Comparison of ENCODE assay signal across 2 cellular contexts in the genomic region with DNA sequence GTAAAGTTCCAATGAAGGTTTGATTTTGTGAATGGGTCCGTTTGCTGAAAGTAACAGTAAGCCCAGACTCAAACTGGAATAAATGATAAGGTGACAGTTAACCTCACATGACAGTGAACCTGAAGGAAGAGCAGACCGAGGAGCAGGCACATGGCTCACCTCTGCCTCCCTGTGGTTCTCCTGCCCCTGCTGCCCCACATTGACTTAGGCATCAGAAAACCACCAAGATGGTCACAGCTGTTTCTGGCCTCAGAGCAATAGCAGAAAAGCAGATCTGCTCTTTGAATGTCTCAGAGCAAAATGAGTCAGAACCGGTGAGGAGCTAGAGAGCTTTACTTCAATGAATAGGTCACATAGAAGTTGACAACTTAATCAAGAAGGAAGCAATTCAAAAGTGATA.
TF ChIP-seq lines count a peak whose summit lies in the region.

No MANE protein-coding gene starts in this region.

TF ChIP-seq in SK-N-SH, 30 proteins besides CTCF, POLR2A, EP300 and RAD21 (continued from another document):
- TF ChIP-seq FOXJ3 (CRISPR knock-in tag; IDR thresholded peaks at IDR 0.05) (no peak), USF1 (IDR thresholded peaks at IDR 0.05; ENCODE audit: borderline replicate concordance, low read depth) (no peak), JUND (IDR thresholded peaks at IDR 0.05) (no peak)

TF ChIP-seq in SK-N-SH treated with all-trans-retinoic acid at 6 μM for 48 hours, 23 proteins besides CTCF, POLR2A, EP300 and RAD21 (continued from another document):
- TF ChIP-seq, protein P1, sequence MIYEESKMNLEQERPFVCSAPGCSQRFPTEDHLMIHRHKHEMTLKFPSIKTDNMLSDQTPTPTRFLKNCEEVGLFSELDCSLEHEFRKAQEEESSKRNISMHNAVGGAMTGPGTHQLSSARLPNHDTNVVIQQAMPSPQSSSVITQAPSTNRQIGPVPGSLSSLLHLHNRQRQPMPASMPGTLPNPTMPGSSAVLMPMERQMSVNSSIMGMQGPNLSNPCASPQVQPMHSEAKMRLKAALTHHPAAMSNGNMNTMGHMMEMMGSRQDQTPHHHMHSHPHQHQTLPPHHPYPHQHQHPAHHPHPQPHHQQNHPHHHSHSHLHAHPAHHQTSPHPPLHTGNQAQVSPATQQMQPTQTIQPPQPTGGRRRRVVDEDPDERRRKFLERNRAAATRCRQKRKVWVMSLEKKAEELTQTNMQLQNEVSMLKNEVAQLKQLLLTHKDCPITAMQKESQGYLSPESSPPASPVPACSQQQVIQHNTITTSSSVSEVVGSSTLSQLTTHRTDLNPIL (CRISPR knock-in tag; IDR thresholded peaks at IDR 0.05; ENCODE audit: low read depth) = no peak
- no peak for TF ChIP-seq ISL1 (CRISPR knock-in tag; IDR thresholded peaks at IDR 0.05)
- no peak for TF ChIP-seq RARB (CRISPR knock-in tag; IDR thresholded peaks at IDR 0.05)
- no peak for TF ChIP-seq ESRRG (CRISPR knock-in tag; IDR thresholded peaks at IDR 0.05)
- TF ChIP-seq ARNTL (CRISPR knock-in tag; IDR thresholded peaks at IDR 0.05; ENCODE audit: borderline replicate concordance, low read depth) = no peak
- no peak for TF ChIP-seq ZNF8 (CRISPR knock-in tag; IDR thresholded peaks at IDR 0.05)
- TF ChIP-seq ZFP3 (CRISPR knock-in tag; IDR thresholded peaks at IDR 0.05) = no peak
- no peak for TF ChIP-seq TOX (CRISPR knock-in tag; IDR thresholded peaks at IDR 0.05; ENCODE audit: borderline replicate concordance)
- TF ChIP-seq CSDC2 (CRISPR knock-in tag; IDR thresholded peaks at IDR 0.05) = no peak
- no peak for TF ChIP-seq BACH2 (CRISPR knock-in tag; IDR thresholded peaks at IDR 0.05; ENCODE audit: borderline replicate concordance)
- TF ChIP-seq ZFP30 (CRISPR knock-in tag; IDR thresholded peaks at IDR 0.05) = no peak
